Comparison of ENCODE assay signal across 22 cellular contexts in genomic region chr21:22855581-22855980, GRCh38.
DNase-seq lines count a peak whose midpoint lies in the region.
"Had no signal": no experiment of that assay in that cellular context is flagged by ENCODE, and none has a peak within 500 bp of the region (broad histone marks: within the 10 kb centered on the region; RNA-seq: fewer than 3 reads in every experiment).

No MANE protein-coding gene starts in this region.

- 8 to 23% methylated on average over 1 of the region's 1 CpG for WGBS in GM23248 (ENCODE audit: low coverage in 1 of 2, low lambda C conversion rate in 2 of 2, missing lambda C conversion rate in 2 of 2), 2 experiments

- no peaks in the 10 kb centered on the region for H3K9me3 ChIP-seq in MG63
- peaks cover 4% of the 10 kb centered on the region for H3K9me3 ChIP-seq in GM23248 (ENCODE audit: low read depth)

- no peak overlapping the region for H2AFZ ChIP-seq in GM23248

- no peak overlapping the region for H3K27ac ChIP-seq in GM23248
- H3K27ac ChIP-seq: BLaER1, KMS-11, SJSA1 had no signal

- H3K4me3 ChIP-seq in MG63 (no peak overlapping the region), GM23248 (no peak overlapping the region)
- H3K4me3 ChIP-seq: BLaER1, SJSA1 had no signal

- H3K9ac ChIP-seq in GM23248: no peak overlapping the region
- H3K9ac ChIP-seq: BLaER1, KMS-11 had no signal

- in situ Hi-C loops in GM23248 (cut with MboI): no loop called here

- no peaks in the 10 kb centered on the region for H3K4me1 ChIP-seq in GM23248 (ENCODE audit: insufficient read depth)
- H3K4me1 ChIP-seq: SJSA1 had no signal

- H4K20me1 ChIP-seq in GM23248 (ENCODE audit: insufficient read depth): no peaks in the 10 kb centered on the region
- H4K20me1 ChIP-seq: BLaER1 had no signal

- H3K27me3 ChIP-seq in MG63 (no peaks in the 10 kb centered on the region), GM23248 (replicated peaks; ENCODE audit: insufficient read depth) (no peaks in the 10 kb centered on the region)
- H3K27me3 ChIP-seq: BLaER1, SJSA1 had no signal

- H3K4me1 Mint-ChIP-seq in activated CD4-positive, alpha-beta memory T cell treated with anti-CD3 and anti-CD28 coated beads, Interleukin-2, amount 10 ng/mL, durations not matched to agents 7 days and 5 days: no peaks in the 10 kb centered on the region
- H3K4me1 Mint-ChIP-seq: CD4-positive, alpha-beta memory T cell had no signal

- no peaks in the 10 kb centered on the region for H3F3A ChIP-seq in GM23248 (ENCODE audit: insufficient read depth)

- no peaks in the 10 kb centered on the region for H3K9me2 ChIP-seq in GM23248 (ENCODE audit: insufficient read depth)

- POLR2A ChIA-PET in activated CD4-positive, alpha-beta memory T cell treated with anti-CD3 and anti-CD28 coated beads, Interleukin-2, amount 10 ng/mL, durations not matched to agents 7 days and 5 days (lab: Charles Lee): no interaction called here

- no peak overlapping the region for H3K4me2 ChIP-seq in GM23248 (ENCODE audit: unreplicated experiment)
- H3K4me2 ChIP-seq: BLaER1, KMS-11 had no signal

- no peak overlapping the region for H3K4me3 Mint-ChIP-seq in activated CD4-positive, alpha-beta memory T cell treated with anti-CD3 and anti-CD28 coated beads, Interleukin-2, amount 10 ng/mL, durations not matched to agents 7 days and 5 days
- H3K4me3 Mint-ChIP-seq: CD4-positive, alpha-beta memory T cell had no signal

- H3K79me2 ChIP-seq in GM23248 (ENCODE audit: insufficient read depth): no peaks in the 10 kb centered on the region

- H3K9me3 Mint-ChIP-seq in activated CD4-positive, alpha-beta memory T cell treated with anti-CD3 and anti-CD28 coated beads, Interleukin-2, amount 10 ng/mL, durations not matched to agents 7 days and 5 days: peaks cover 4% of the 10 kb centered on the region

- DNase-seq in ELR (ENCODE audit: low read depth): peak; percentile 82
- DNase-seq in MG63: peak; percentile 13
- peak; percentile 43 for DNase-seq in SW480 (ENCODE audit: low spot score)
- peak; percentile 25 for DNase-seq in glomerular endothelial cell (ENCODE audit: extremely low read depth, low read depth, low spot score)
- no peak for DNase-seq in ureter (ENCODE audit: low spot score)
- no peak for DNase-seq in GM23248
- no peak for DNase-seq in activated CD4-positive, alpha-beta memory T cell treated with anti-CD3 and anti-CD28 coated beads, Interleukin-2, amount 10 ng/mL, durations not matched to agents 7 days and 5 days
- DNase-seq in stimulated activated CD4-positive, alpha-beta T cell treated with anti-CD3 and anti-CD28 coated beads, Interleukin-4, amount 100 ng/mL, for 4 hours: no peak
- DNase-seq: Calu3; CD4-positive, alpha-beta memory T cell; DMS79; NCI-H1048; NCI-H146; NCI-H2081; NCI-H2171 treated with DMSO at 0.1 percent for 48 hours; NCI-H510A; NCI-H748 treated with DMSO at 0.1 percent for 48 hours; NK-92 treated with Interleukin-12 subunit alpha and Interleukin-12 subunit beta, amount 100 ng/mL, for 24 hours; RPMI8226 had no signal

- H3K27me3 Mint-ChIP-seq in activated CD4-positive, alpha-beta memory T cell treated with anti-CD3 and anti-CD28 coated beads, Interleukin-2, amount 10 ng/mL, durations not matched to agents 7 days and 5 days: no peaks in the 10 kb centered on the region
- H3K27me3 Mint-ChIP-seq: CD4-positive, alpha-beta memory T cell had no signal

- H3K27ac Mint-ChIP-seq in activated CD4-positive, alpha-beta memory T cell treated with anti-CD3 and anti-CD28 coated beads, Interleukin-2, amount 10 ng/mL, durations not matched to agents 7 days and 5 days: no peak overlapping the region
- H3K27ac Mint-ChIP-seq: CD4-positive, alpha-beta memory T cell had no signal

- H3K36me3 ChIP-seq in MG63: no peaks in the 10 kb centered on the region
- no peaks in the 10 kb centered on the region for H3K36me3 ChIP-seq in GM23248 (ENCODE audit: low read depth)
- H3K36me3 ChIP-seq: BLaER1, SJSA1 had no signal

- CTCF ChIA-PET in activated CD4-positive, alpha-beta memory T cell treated with anti-CD3 and anti-CD28 coated beads, Interleukin-2, amount 10 ng/mL, durations not matched to agents 7 days and 5 days (lab: Charles Lee): no interaction called here

- no peaks in the 10 kb centered on the region for H3K36me3 Mint-ChIP-seq in activated CD4-positive, alpha-beta memory T cell treated with anti-CD3 and anti-CD28 coated beads, Interleukin-2, amount 10 ng/mL, durations not matched to agents 7 days and 5 days (ENCODE audit: low read depth)
- H3K36me3 Mint-ChIP-seq: CD4-positive, alpha-beta memory T cell had no signal

Comparison
In these comparisons a context has a peak if more than half of its experiments do, and no peak if none do; other contexts are left out.
1. DNase-seq: peak in ELR (single experiment), MG63 (single experiment), SW480 (single experiment) and glomerular endothelial cell (single experiment); none in ureter (single experiment), GM23248 (single experiment), activated CD4-positive, alpha-beta memory T cell treated with anti-CD3 and anti-CD28 coated beads, Interleukin-2, amount 10 ng/mL, durations not matched to agents 7 days and 5 days (single experiment) and stimulated activated CD4-positive, alpha-beta T cell treated with anti-CD3 and anti-CD28 coated beads, Interleukin-4, amount 100 ng/mL, for 4 hours (0 of 2).